ENCODE assay signal across 8 cellular contexts in genomic region chr10:95841711-95842498, GRCh38.
A peak's percentile ranks its signal among the peaks of the same experiment; 100 is the strongest.
DNase-seq lines count a peak whose midpoint lies in the region; ATAC-seq lines count a peak whose summit lies in the region.

No MANE protein-coding gene starts in this region.

- no peaks in the 10 kb centered on the region for H3K36me3 Mint-ChIP-seq in activated naive CD4-positive, alpha-beta T cell treated with anti-CD3 and anti-CD28 coated beads for 36 hours (ENCODE audit: low read depth)
- no peaks in the 10 kb centered on the region for H3K36me3 Mint-ChIP-seq in activated naive CD8-positive, alpha-beta T cell treated with anti-CD3 and anti-CD28 coated beads, Interleukin-2, amount 50 U/mL, for 24 hours (ENCODE audit: low read depth)

- H3K27me3 Mint-ChIP-seq in activated naive CD4-positive, alpha-beta T cell treated with anti-CD3 and anti-CD28 coated beads for 36 hours (ENCODE audit: low read depth) = peaks cover 6% of the 10 kb centered on the region
- H3K27me3 Mint-ChIP-seq in activated naive CD8-positive, alpha-beta T cell treated with anti-CD3 and anti-CD28 coated beads, Interleukin-2, amount 50 U/mL, for 24 hours = no peaks in the 10 kb centered on the region

- no peaks in the 10 kb centered on the region for H3K9me3 Mint-ChIP-seq in activated naive CD4-positive, alpha-beta T cell treated with anti-CD3 and anti-CD28 coated beads for 36 hours
- no peaks in the 10 kb centered on the region for H3K9me3 Mint-ChIP-seq in activated naive CD8-positive, alpha-beta T cell treated with anti-CD3 and anti-CD28 coated beads, Interleukin-2, amount 50 U/mL, for 24 hours

- CTCF ChIA-PET in activated naive CD4-positive, alpha-beta T cell treated with anti-CD3 and anti-CD28 coated beads for 36 hours (lab: Charles Lee) = interaction anchor here (0.6 to 10.4 kb wide), 17 partner anchors 13 to 858 kb away, joined by 3 to 144 read pairs (median 4); partner anchors contain the start of genes ENTPD1 and TCTN3

- H3K27ac Mint-ChIP-seq in activated naive CD4-positive, alpha-beta T cell treated with anti-CD3 and anti-CD28 coated beads for 36 hours = no peak overlapping the region
- H3K27ac Mint-ChIP-seq in activated naive CD8-positive, alpha-beta T cell treated with anti-CD3 and anti-CD28 coated beads, Interleukin-2, amount 50 U/mL, for 24 hours = peak overlapping the region; percentile 53

- intact Hi-C loops in activated naive CD4-positive, alpha-beta T cell treated with anti-CD3 and anti-CD28 coated beads for 36 hours (cut with micrococcal nuclease) = loop anchor here (1.0 to 5.0 kb wide), 4 partner anchors 23 to 412 kb away; partner anchors contain the start of gene ENTPD1
- intact Hi-C loops in left cardiac atrium (cut with DNase I) = loop anchor here (2.0 to 10.0 kb wide), 2 partner anchors 147 kb away; partner anchors contain the start of gene TCTN3 (in 1 of the 2)

- DNase-seq in activated naive CD4-positive, alpha-beta T cell treated with anti-CD3 and anti-CD28 coated beads for 36 hours = peak; percentile 67
- no peak for DNase-seq in activated naive CD4-positive, alpha-beta T cell treated with anti-CD3 and anti-CD28 coated beads, Interleukin-2, amount 50 U/mL, for 16 hours
- DNase-seq in NOMO-1 (lab: John Stamatoyannopoulos, UW; ENCODE audit: unreplicated experiment in 2 of 2) = peak; percentile 54 to 89
- peak; percentile 29 for DNase-seq in activated naive CD8-positive, alpha-beta T cell treated with anti-CD3 and anti-CD28 coated beads, Interleukin-2, amount 50 U/mL, for 24 hours
- DNase-seq in left cardiac atrium = no peak
- peak; percentile 20 for DNase-seq in retina

- no peaks in the 10 kb centered on the region for H3K4me1 Mint-ChIP-seq in activated naive CD4-positive, alpha-beta T cell treated with anti-CD3 and anti-CD28 coated beads for 36 hours (ENCODE audit: low read depth)
- peaks cover 32% of the 10 kb centered on the region for H3K4me1 Mint-ChIP-seq in activated naive CD8-positive, alpha-beta T cell treated with anti-CD3 and anti-CD28 coated beads, Interleukin-2, amount 50 U/mL, for 24 hours

- H3K4me3 Mint-ChIP-seq in activated naive CD4-positive, alpha-beta T cell treated with anti-CD3 and anti-CD28 coated beads for 36 hours = no peak overlapping the region
- H3K4me3 Mint-ChIP-seq in activated naive CD8-positive, alpha-beta T cell treated with anti-CD3 and anti-CD28 coated beads, Interleukin-2, amount 50 U/mL, for 24 hours = no peak overlapping the region

- ATAC-seq in HG02623 (IDR thresholded peaks at IDR 0.05; ENCODE audit: unreplicated experiment) (peak; percentile 30), left cardiac atrium (peak; percentile 76 to 77), HG03025 (IDR thresholded peaks at IDR 0.05; ENCODE audit: low FRiP score, unreplicated experiment) (no peak)
- no peak for ATAC-seq in activated naive CD8-positive, alpha-beta T cell treated with anti-CD3 and anti-CD28 coated beads, Interleukin-2, amount 50 U/mL, for 24 hours

Comparison
In these comparisons a context has a peak if more than half of its experiments do, and no peak if none do; other contexts are left out.
1. DNase-seq: peak in activated naive CD4-positive, alpha-beta T cell treated with anti-CD3 and anti-CD28 coated beads for 36 hours (single experiment), NOMO-1 (2 of 2), activated naive CD8-positive, alpha-beta T cell treated with anti-CD3 and anti-CD28 coated beads, Interleukin-2, amount 50 U/mL, for 24 hours (single experiment) and retina (single experiment); none in activated naive CD4-positive, alpha-beta T cell treated with anti-CD3 and anti-CD28 coated beads, Interleukin-2, amount 50 U/mL, for 16 hours (single experiment) and left cardiac atrium (single experiment).
2. ATAC-seq: peak in HG02623 (single experiment) and left cardiac atrium (2 of 2); none in activated naive CD8-positive, alpha-beta T cell treated with anti-CD3 and anti-CD28 coated beads, Interleukin-2, amount 50 U/mL, for 24 hours (single experiment) and HG03025 (single experiment).